Comparison of ENCODE assay signal across 28 cellular contexts in the genomic region with DNA sequence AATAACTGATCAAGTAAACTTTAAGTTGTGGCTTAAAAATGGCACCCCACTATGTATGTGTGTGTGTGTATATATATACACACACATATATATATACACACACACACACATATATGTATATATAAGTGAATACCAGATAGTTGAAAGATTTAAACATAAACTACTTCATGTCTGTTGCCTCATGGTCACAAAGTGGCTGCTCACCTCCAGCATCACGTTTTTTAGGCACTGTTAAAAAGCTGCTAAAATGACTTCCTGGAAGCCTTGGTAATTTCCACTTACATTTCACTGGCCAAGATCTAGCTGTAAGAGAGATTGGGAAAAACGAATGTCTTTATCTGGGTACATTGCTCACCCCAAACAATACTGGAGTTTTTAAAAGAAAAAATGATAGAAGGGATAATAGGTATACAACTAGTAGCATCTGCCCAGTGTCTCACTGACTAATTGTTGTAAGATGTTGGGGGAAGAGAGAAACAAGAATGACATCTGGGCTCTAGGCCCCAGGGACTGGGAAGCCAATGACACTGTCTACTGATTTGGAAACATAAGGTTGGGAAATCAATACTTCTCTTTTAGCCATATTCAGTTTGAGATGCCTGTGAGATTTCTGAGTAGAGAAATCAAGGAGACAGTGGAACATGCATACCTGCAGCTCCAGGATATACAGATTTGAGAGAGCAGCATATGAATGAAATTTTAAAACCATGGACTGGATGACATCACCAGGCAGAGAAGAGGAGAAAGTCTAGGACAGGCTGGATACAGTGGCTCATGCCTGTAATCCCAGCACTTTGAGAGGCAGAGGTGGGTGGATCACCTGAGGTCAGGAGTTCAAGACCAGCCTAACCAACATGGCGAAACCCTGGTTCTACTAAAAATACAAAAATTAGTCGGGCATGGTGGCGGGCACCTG. TPM values are rescaled to one million over a fixed set of nuclear protein-coding genes. Genes with fewer than 3 reads are reported as not detected.
DNase-seq lines count a peak whose midpoint lies in the region; ATAC-seq, FAIRE-seq and TF ChIP-seq lines count a peak whose summit lies in the region.
"Had no signal": no experiment of that assay in that cellular context is flagged by ENCODE, and none has a peak within 500 bp of the region (broad histone marks: within the 10 kb centered on the region; RNA-seq: fewer than 3 reads in every experiment).

No MANE protein-coding gene starts in this region.

- BruUV-seq in PC-3 (replicated peaks; lab: Mats Ljungman, UMichigan), result no TSS peak
- BruUV-seq in endothelial cell of umbilical vein (replicated peaks; lab: Mats Ljungman, UMichigan), result TSS peak; percentile 17

- TF ChIP-seq CTCF in PC-3 (conservative IDR thresholded peaks at IDR 0.05; ENCODE audit: low read depth, low read length), result no peak
- no peak for TF ChIP-seq CTCF in endothelial cell of umbilical vein (IDR thresholded peaks at IDR 0.05; ENCODE audit: extremely low read depth in 1 of 2, insufficient read depth in 1 of 2, low read depth in 1 of 2, low read length in 2 of 2)
- no peak for TF ChIP-seq CTCF in upper lobe of right lung (IDR thresholded peaks at IDR 0.05)

- dilution Hi-C loops in endothelial cell of umbilical vein (cut with MboI; ENCODE audit: extremely low pct_ligation_motif_present, low sequenced_read_pairs), result no loop called here

- DNase-seq in NOMO-1 (lab: John Stamatoyannopoulos, UW; ENCODE audit: unreplicated experiment in 2 of 2) (peak; percentile 5 to 19), NOMO-1 treated with dmso at 0.1 percent for 144 hours (lab: John Stamatoyannopoulos, UW; ENCODE audit: unreplicated experiment) (no peak), PC-3 (no peak), endothelial cell of umbilical vein (ENCODE audit: low read depth, low spot score) (no peak), upper lobe of right lung (no peak), SK-N-DZ (ENCODE audit: low spot score) (no peak)
- DNase-seq in activated CD4-positive, alpha-beta T cell treated with anti-CD3 and anti-CD28 coated beads, Interleukin-2, amount 50 U/mL, for 4 hours, result no peak
- DNase-seq in NK-92 treated with Interleukin-12 subunit alpha and Interleukin-12 subunit beta, amount 100 ng/mL, for 24 hours (lab: John Stamatoyannopoulos, UW), result no peak
- DNase-seq: 8988T; activated CD8-positive, alpha-beta T cell treated with anti-CD3 and anti-CD28 coated beads for 36 hours; activated naive CD4-positive, alpha-beta T cell; amniotic stem cell; Caco-2; DND-41; heart right ventricle; naive B cell; NCI-H1417 treated with DMSO at 0.1 percent for 48 hours; stimulated activated CD4-positive, alpha-beta T cell treated with anti-CD3 and anti-CD28 coated beads, Interleukin-12 subunit alpha, Interleukin-12 subunit beta, amount 100 ng/mL, for 4 hours; stimulated activated CD4-positive, alpha-beta T cell treated with anti-CD3 and anti-CD28 coated beads, Interleukin-4, amount 100 ng/mL, for 4 hours; stimulated activated naive CD8-positive, alpha-beta T cell treated with anti-CD3 and anti-CD28 coated beads, Interleukin-15, amount 100 ng/mL, for 72 hours had no signal

- H3K4me1 ChIP-seq in PC-3 (ENCODE audit: insufficient read depth, low read length) (peaks cover 22% of the 10 kb centered on the region), endothelial cell of umbilical vein (ENCODE audit: control insufficient read depth, extremely low read depth, insufficient read depth, low read length) (peaks cover 32% of the 10 kb centered on the region), upper lobe of right lung (peaks cover under 1% of the 10 kb centered on the region)
- H3K4me1 ChIP-seq: BLaER1, Caco-2, tibial nerve had no signal

- no peaks in the 10 kb centered on the region for H3K36me3 ChIP-seq in PC-3 (ENCODE audit: low read depth, low read length)
- peaks cover 0 to 3% of the 10 kb centered on the region in 2 experiments for H3K36me3 ChIP-seq in endothelial cell of umbilical vein (ENCODE audit: control insufficient read depth in 2 of 2, extremely low read depth in 1 of 2, insufficient read depth in 2 of 2, low read length in 2 of 2)
- H3K36me3 ChIP-seq in upper lobe of right lung, result no peaks in the 10 kb centered on the region
- H3K36me3 ChIP-seq: BLaER1, cardiac muscle cell, heart right ventricle, tibial nerve had no signal

- CTCF ChIA-PET in PC-3 (lab: Charles Lee), result no interaction called here
- CTCF ChIA-PET in endothelial cell of umbilical vein (lab: Charles Lee), result interaction anchor here (1.5 kb wide), 1 partner anchor 41 kb away, joined by 8 read pairs; no protein-coding TSS in a partner anchor

- H3K9ac ChIP-seq in PC-3 (ENCODE audit: low read length) (no peak overlapping the region), endothelial cell of umbilical vein (replicated peaks; ENCODE audit: extremely low read depth, insufficient read depth, low read length) (no peak overlapping the region)
- H3K9ac ChIP-seq: BLaER1 had no signal

- ATAC-seq in PC-3 (peak; percentile 53), upper lobe of right lung (peak; percentile 75)
- ATAC-seq: activated CD8-positive, alpha-beta T cell treated with anti-CD3 and anti-CD28 coated beads for 36 hours; Panc1; stimulated activated naive CD8-positive, alpha-beta T cell treated with anti-CD3 and anti-CD28 coated beads, Interleukin-15, amount 100 ng/mL, for 72 hours had no signal

- intact Hi-C loops in PC-3 (cut with micrococcal nuclease) (no loop called here), endothelial cell of umbilical vein (cut with micrococcal nuclease) (no loop called here), upper lobe of right lung (cut with DNase I) (no loop called here)

- H3K9me3 ChIP-seq in PC-3 (ENCODE audit: low read length), result no peaks in the 10 kb centered on the region
- H3K9me3 ChIP-seq in endothelial cell of umbilical vein (replicated peaks; ENCODE audit: control insufficient read depth, insufficient read depth, low read length), result no peaks in the 10 kb centered on the region
- H3K9me3 ChIP-seq in upper lobe of right lung, result no peaks in the 10 kb centered on the region
- H3K9me3 ChIP-seq: BLaER1, Caco-2 had no signal

- H3K4me3 ChIP-seq in PC-3 (ENCODE audit: low read length) (no peak overlapping the region), endothelial cell of umbilical vein (replicated peaks in 1 of 3; ENCODE audit: insufficient read depth in 1 of 3, low read depth in 1 of 3, low read length in 3 of 3) (no peak overlapping the region), upper lobe of right lung (no peak overlapping the region)
- H3K4me3 ChIP-seq: BLaER1, cardiac muscle cell, heart right ventricle, tibial nerve had no signal

- no peaks in the 10 kb centered on the region for H3K9me2 ChIP-seq in PC-3 (replicated peaks; ENCODE audit: low read length)

- POLR2A ChIA-PET in PC-3 (lab: Charles Lee; ENCODE audit: unreplicated experiment), result no interaction called here
- POLR2A ChIA-PET in endothelial cell of umbilical vein (lab: Charles Lee), result interaction anchor here (0.7 kb wide), 1 partner anchor 28 kb away, joined by 5 read pairs; no protein-coding TSS in a partner anchor

- no peak for FAIRE-seq in endothelial cell of umbilical vein (lab: Jason Lieb, UNC)
- FAIRE-seq: GM12892 had no signal

- H3K27ac ChIP-seq in PC-3 (ENCODE audit: low read length), result peak overlapping the region; percentile 46
- H3K27ac ChIP-seq in endothelial cell of umbilical vein (ENCODE audit: insufficient read depth, low read depth, low read length), result peak overlapping the region; percentile 47
- no peak overlapping the region for H3K27ac ChIP-seq in upper lobe of right lung
- H3K27ac ChIP-seq: BLaER1, cardiac muscle cell, tibial nerve had no signal

- no peaks in the 10 kb centered on the region for H3F3A ChIP-seq in PC-3 (ENCODE audit: low read length, unreplicated experiment)

- H3K27me3 ChIP-seq in PC-3 (ENCODE audit: low read length) (no peaks in the 10 kb centered on the region), endothelial cell of umbilical vein (ENCODE audit: control insufficient read depth in 2 of 2, insufficient read depth in 2 of 2, low read length in 2 of 2) (no peaks in the 10 kb centered on the region), upper lobe of right lung (no peaks in the 10 kb centered on the region)
- H3K27me3 ChIP-seq: BLaER1, cardiac muscle cell, heart right ventricle, tibial nerve had no signal

- TF ChIP-seq POLR2A in endothelial cell of umbilical vein (IDR thresholded peaks at IDR 0.05; ENCODE audit: low read depth, low read length), result no peak

- H4K20me1 ChIP-seq in PC-3 (ENCODE audit: low read length) (no peaks in the 10 kb centered on the region), endothelial cell of umbilical vein (replicated peaks; ENCODE audit: control insufficient read depth, extremely low read depth, insufficient read depth, low read length) (no peaks in the 10 kb centered on the region)
- H4K20me1 ChIP-seq: BLaER1 had no signal

- H2AFZ ChIP-seq in PC-3 (ENCODE audit: low read length) (no peak overlapping the region), endothelial cell of umbilical vein (ENCODE audit: low read depth, low read length) (no peak overlapping the region)

- H3K79me2 ChIP-seq in PC-3 (ENCODE audit: low read length) (peaks cover 18% of the 10 kb centered on the region), endothelial cell of umbilical vein (ENCODE audit: control insufficient read depth, insufficient read depth, low read length) (peaks cover 70% of the 10 kb centered on the region)

- H3K4me2 ChIP-seq in PC-3 (ENCODE audit: low read length), result peak overlapping the region; percentile 21; the same call in 1 of the 2 replicates
- H3K4me2 ChIP-seq in endothelial cell of umbilical vein (ENCODE audit: insufficient read depth, low read length), result peak overlapping the region; percentile 62
- H3K4me2 ChIP-seq: BLaER1 had no signal

- no peaks in the 10 kb centered on the region for H3K9me1 ChIP-seq in endothelial cell of umbilical vein (replicated peaks; ENCODE audit: control insufficient read depth, extremely low read depth, insufficient read depth, low read length)

RNA-seq across cellular contexts. Expression of gene CLDN14, which starts 42.8 kb away (rescaled TPM):
- total RNA-seq in PC-3 (2014; rRNA removed), result 8.9 and 10.9 TPM in 2 replicates
- 0.62 and 1.0 TPM in 2 replicates for total RNA-seq in endothelial cell of umbilical vein
- polyA plus RNA-seq in endothelial cell of umbilical vein, result 2.5 TPM in 2 replicates
- 1.3 and 2.2 TPM in 2 replicates for polyA plus RNA-seq in endothelial cell of umbilical vein (2011; cell fraction: cytosol; rRNA removed)
- 2.2 TPM in 2 replicates for polyA plus RNA-seq in endothelial cell of umbilical vein (2011; cell fraction: nucleus; rRNA removed)
- polyA plus RNA-seq in endothelial cell of umbilical vein (2012), result 3.0 and 3.5 TPM in 2 replicates
- polyA minus RNA-seq in endothelial cell of umbilical vein, result 0.53 TPM in 1 of 2 replicates, not detected in the other
- not detected for polyA minus RNA-seq in endothelial cell of umbilical vein (2011; cell fraction: cytosol; rRNA and poly(A)+ RNA removed)
- polyA minus RNA-seq in endothelial cell of umbilical vein (2011; cell fraction: nucleus; rRNA and poly(A)+ RNA removed), result 1.2 and 2.3 TPM in 2 replicates
- total RNA-seq in upper lobe of right lung, result not detected
- polyA plus RNA-seq in SK-N-DZ (2014; cell fraction: cytosol; rRNA removed), result not detected in 2 replicates
- polyA plus RNA-seq in SK-N-DZ (2014; cell fraction: nucleus; rRNA removed), result not detected in 2 replicates
- total RNA-seq: activated CD8-positive, alpha-beta T cell treated with anti-CD3 and anti-CD28 coated beads for 36 hours; Caco-2; cardiac muscle cell; heart right ventricle; LHCN-M2; mesenteric fat pad; osteocyte had no signal
- polyA plus RNA-seq: cardiac muscle cell had no signal

RNA-seq across cellular contexts. Expression of gene CHAF1B, which starts 51.9 kb away (rescaled TPM):
- total RNA-seq in PC-3 (2014; rRNA removed) (18.5 and 19.0 TPM in 2 replicates), endothelial cell of umbilical vein (13.0 and 16.4 TPM in 2 replicates), upper lobe of right lung (0.67 TPM)
- polyA plus RNA-seq in endothelial cell of umbilical vein, result 5.4 and 7.0 TPM in 2 replicates
- polyA plus RNA-seq in endothelial cell of umbilical vein (2011; cell fraction: cytosol; rRNA removed), result 8.0 and 9.7 TPM in 2 replicates
- 8.0 and 11.8 TPM in 2 replicates for polyA plus RNA-seq in endothelial cell of umbilical vein (2011; cell fraction: nucleus; rRNA removed)
- 7.1 and 9.2 TPM in 2 replicates for polyA plus RNA-seq in endothelial cell of umbilical vein (2012)
- 7.0 and 7.8 TPM in 2 replicates for polyA minus RNA-seq in endothelial cell of umbilical vein
- polyA minus RNA-seq in endothelial cell of umbilical vein (2011; cell fraction: cytosol; rRNA and poly(A)+ RNA removed), result 12.7 TPM
- 4.4 and 5.0 TPM in 2 replicates for polyA minus RNA-seq in endothelial cell of umbilical vein (2011; cell fraction: nucleus; rRNA and poly(A)+ RNA removed)
- 16.8 and 19.2 TPM in 2 replicates for polyA plus RNA-seq in SK-N-DZ (2014; cell fraction: cytosol; rRNA removed)
- 8.8 and 13.3 TPM in 2 replicates for polyA plus RNA-seq in SK-N-DZ (2014; cell fraction: nucleus; rRNA removed)

Comparison
In these comparisons a context has a peak if more than half of its experiments do, and no peak if none do; other contexts are left out.
1. DNase-seq: peak in NOMO-1 (2 of 2); none in NOMO-1 treated with dmso at 0.1 percent for 144 hours (single experiment), PC-3 (single experiment), endothelial cell of umbilical vein (single experiment), upper lobe of right lung (single experiment), activated CD4-positive, alpha-beta T cell treated with anti-CD3 and anti-CD28 coated beads, Interleukin-2, amount 50 U/mL, for 4 hours (0 of 2), NK-92 treated with Interleukin-12 subunit alpha and Interleukin-12 subunit beta, amount 100 ng/mL, for 24 hours (single experiment) and SK-N-DZ (single experiment).